26 cellular contexts compared by ENCODE assay signal in the genomic region with DNA sequence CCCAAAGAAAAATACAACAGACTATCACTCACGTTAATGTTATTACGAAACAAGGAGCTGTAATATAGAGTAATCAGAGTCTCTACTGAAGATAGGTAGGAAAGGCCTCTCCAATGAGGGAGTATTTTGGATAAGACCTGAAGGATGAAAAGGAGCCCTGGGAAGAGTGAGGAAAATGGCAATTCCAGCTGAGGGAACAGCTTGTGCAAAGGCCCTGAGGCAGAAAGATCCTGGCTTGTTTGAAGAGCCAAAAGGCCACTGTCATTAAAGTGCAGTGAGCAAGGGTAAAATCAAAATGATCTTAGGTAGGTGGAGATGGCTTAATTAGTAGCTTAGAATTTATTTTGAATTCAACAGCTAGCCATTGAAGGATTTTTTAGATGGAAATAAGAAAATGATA.
"Had no signal": no experiment of that assay in that cellular context is flagged by ENCODE, and none has a peak within 500 bp of the region (broad histone marks: within the 10 kb centered on the region; RNA-seq: fewer than 3 reads in every experiment).

No MANE protein-coding gene starts in this region.

- H3K36me3 ChIP-seq: neural progenitor cell, ovary, right lobe of liver, sigmoid colon, stomach, thoracic aorta, thyroid gland, tibial nerve, upper lobe of left lung, vagina had no signal

- ATAC-seq: natural killer cell; psoas muscle; right cardiac atrium; right lobe of liver; stimulated activated effector memory CD8-positive, alpha-beta T cell treated with anti-CD3 and anti-CD28 coated beads, Interleukin-12 subunit alpha, Interleukin-12 subunit beta, amount 100 ng/mL, for 72 hours; stimulated activated naive B cell treated with anti-CD40 and anti-IgM and Interleukin-4, amounts not matched to agents 10 μg/mL and 1 μg/mL and 100 μg/mL, for 72 hours had no signal

- H3K27ac ChIP-seq: neural progenitor cell, ovary, parathyroid adenoma, psoas muscle, right lobe of liver, sigmoid colon, stomach, thoracic aorta, thyroid gland, tibial nerve, upper lobe of left lung, vagina had no signal

- H3K27me3 ChIP-seq: neural progenitor cell, ovary, right lobe of liver, sigmoid colon, stomach, thyroid gland, tibial nerve, upper lobe of left lung, vagina had no signal

- H3K9ac ChIP-seq: neural progenitor cell, parathyroid adenoma had no signal

- FAIRE-seq: small intestine, urothelium cell line had no signal

- H2AFZ ChIP-seq: neural progenitor cell, parathyroid adenoma had no signal

- H3K4me1 ChIP-seq: parathyroid adenoma, psoas muscle, right lobe of liver, sigmoid colon, stomach, upper lobe of left lung, vagina had no signal

- H3K4me3 ChIP-seq: neural progenitor cell, ovary, psoas muscle, right lobe of liver, sigmoid colon, stomach, thoracic aorta, thyroid gland, tibial nerve, upper lobe of left lung, vagina had no signal

- DNase-seq: natural killer cell; occipital lobe; ovary; posterior cingulate gyrus; psoas muscle; right cardiac atrium; right lobe of liver; sigmoid colon; small intestine; stimulated activated CD4-positive, alpha-beta T cell treated with anti-CD3 and anti-CD28 coated beads, Interleukin-15, amount 100 ng/mL, for 24 hours; stimulated activated CD4-positive, alpha-beta T cell treated with anti-CD3 and anti-CD28 coated beads, Interleukin-2, amount 100 ng/mL, for 24 hours; stimulated activated CD4-positive, alpha-beta T cell treated with anti-CD3 and anti-CD28 coated beads, Interleukin-2, amount 100 ng/mL, for 48 hours; stimulated activated CD4-positive, alpha-beta T cell treated with anti-CD3 and anti-CD28 coated beads, Interleukin-4, amount 100 ng/mL, for 24 hours; stimulated activated naive B cell treated with anti-CD40 and anti-IgM and Interleukin-4, amounts not matched to agents 10 μg/mL and 1 μg/mL and 100 μg/mL, for 72 hours; stimulated activated naive CD4-positive, alpha-beta T cell treated with Interleukin-2 at 50 U/mL for 16 hours; stomach; thyroid gland; trophoblast cell; upper lobe of left lung had no signal

- H3K79me2 ChIP-seq: parathyroid adenoma had no signal

- H3K9me3 ChIP-seq: ovary, right lobe of liver, sigmoid colon, stomach, thoracic aorta, thyroid gland, tibial nerve, upper lobe of left lung, vagina had no signal
